ENCODE assay signal across 10 cellular contexts in the genomic region with DNA sequence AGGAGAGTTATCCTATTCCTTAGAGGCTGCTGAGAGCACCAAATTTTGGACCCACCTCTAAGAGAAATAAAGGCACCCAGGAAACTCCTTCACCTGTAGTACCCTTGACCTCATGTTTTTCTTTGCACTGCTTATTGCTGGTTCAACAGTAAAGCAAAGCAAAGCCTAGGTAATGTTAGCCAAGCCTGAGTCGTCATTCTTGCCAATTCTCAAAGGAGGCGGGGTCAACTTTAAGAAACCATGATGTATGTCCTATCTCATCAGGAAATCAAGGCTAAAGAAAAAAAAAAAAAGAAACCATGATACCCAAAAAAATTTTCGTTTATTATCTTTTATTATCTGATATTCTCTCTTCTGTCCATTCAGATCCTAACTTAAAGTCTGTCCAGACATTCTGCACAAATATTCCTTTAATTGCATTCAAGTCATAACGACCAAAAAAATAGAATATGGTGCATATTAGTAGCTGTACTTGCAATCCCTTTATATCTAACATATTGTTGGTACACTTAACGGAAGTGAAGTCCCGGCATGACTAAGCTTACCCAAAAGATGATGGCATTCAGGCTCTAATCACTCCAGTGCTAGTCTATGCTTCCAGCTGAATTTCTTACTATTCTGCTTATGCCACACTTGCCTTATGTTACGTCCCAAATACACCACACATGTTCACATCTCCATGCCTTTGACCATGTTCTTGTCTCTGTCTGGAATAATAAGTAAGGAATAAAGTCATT. TPM values are rescaled to one million over a fixed set of nuclear protein-coding genes. Genes with fewer than 3 reads are reported as not detected.
DNase-seq lines count a peak whose midpoint lies in the region; ATAC-seq and TF ChIP-seq lines count a peak whose summit lies in the region.
"Had no signal": no experiment of that assay in that cellular context is flagged by ENCODE, and none has a peak within 500 bp of the region (broad histone marks: within the 10 kb centered on the region; RNA-seq: fewer than 3 reads in every experiment).

No MANE protein-coding gene starts in this region.

- H3K27ac ChIP-seq in VCaP, result peak overlapping the region; percentile 92
- H3K27ac ChIP-seq in foreskin keratinocyte, result no peak overlapping the region

- peaks cover 27% of the 10 kb centered on the region for H3K36me3 Mint-ChIP-seq in activated CD4-positive, alpha-beta T cell treated with anti-CD3 and anti-CD28 coated beads, Interleukin-2, amount 10 ng/mL, durations not matched to agents 7 days and 5 days (ENCODE audit: low read depth)
- H3K36me3 Mint-ChIP-seq in stimulated activated naive B cell treated with anti-CD40 and anti-IgM and Interleukin-4, amounts not matched to agents 10 μg/mL and 1 μg/mL and 100 μg/mL, for 72 hours, result peaks cover 52 to 59% of the 10 kb centered on the region in 2 donors

- ATAC-seq in foreskin keratinocyte, result peak; percentile 11
- ATAC-seq in stimulated activated naive B cell treated with anti-CD40 and anti-IgM and Interleukin-4, amounts not matched to agents 10 μg/mL and 1 μg/mL and 100 μg/mL, for 72 hours (replicated peaks), result no peak
- ATAC-seq in GM19023 (IDR thresholded peaks at IDR 0.05; ENCODE audit: unreplicated experiment), result no peak
- no peak for ATAC-seq in esophagus mucosa
- ATAC-seq in HG02610 (IDR thresholded peaks at IDR 0.05; ENCODE audit: unreplicated experiment), result no peak

- POLR2A ChIA-PET in activated CD4-positive, alpha-beta T cell treated with anti-CD3 and anti-CD28 coated beads, Interleukin-2, amount 10 ng/mL, durations not matched to agents 7 days and 5 days (lab: Charles Lee), result interaction anchor here (0.6 to 1.2 kb wide), 6 partner anchors 46 to 323 kb away, joined by 3 to 10 read pairs (median 3); a partner anchor contains a TSS

- CTCF ChIA-PET in activated CD4-positive, alpha-beta T cell treated with anti-CD3 and anti-CD28 coated beads, Interleukin-2, amount 10 ng/mL, durations not matched to agents 7 days and 5 days (lab: Charles Lee), result interaction anchor here (0.8 to 2.6 kb wide), 7 partner anchors 13 to 353 kb away, joined by 3 to 7 read pairs (median 4); a partner anchor contains a TSS

- peaks cover 61% of the 10 kb centered on the region for H3K4me1 Mint-ChIP-seq in activated CD4-positive, alpha-beta T cell treated with anti-CD3 and anti-CD28 coated beads, Interleukin-2, amount 10 ng/mL, durations not matched to agents 7 days and 5 days
- peaks cover 32 to 61% of the 10 kb centered on the region in 2 donors for H3K4me1 Mint-ChIP-seq in stimulated activated naive B cell treated with anti-CD40 and anti-IgM and Interleukin-4, amounts not matched to agents 10 μg/mL and 1 μg/mL and 100 μg/mL, for 72 hours

- no peaks in the 10 kb centered on the region for H3K27me3 Mint-ChIP-seq in activated CD4-positive, alpha-beta T cell treated with anti-CD3 and anti-CD28 coated beads, Interleukin-2, amount 10 ng/mL, durations not matched to agents 7 days and 5 days
- H3K27me3 Mint-ChIP-seq in stimulated activated naive B cell treated with anti-CD40 and anti-IgM and Interleukin-4, amounts not matched to agents 10 μg/mL and 1 μg/mL and 100 μg/mL, for 72 hours, result no peaks in the 10 kb centered on the region

- peaks cover 13% of the 10 kb centered on the region for H3K4me1 ChIP-seq in foreskin keratinocyte

- peak; percentile 20 for DNase-seq in activated CD4-positive, alpha-beta T cell treated with anti-CD3 and anti-CD28 coated beads, Interleukin-2, amount 10 ng/mL, durations not matched to agents 7 days and 5 days
- no peak for DNase-seq in activated CD4-positive, alpha-beta T cell treated with anti-CD3 and anti-CD28 coated beads for 1 hour
- peak in 1 of 2 donors; percentile 10 for DNase-seq in foreskin keratinocyte
- DNase-seq in stimulated activated naive B cell treated with anti-CD40 and anti-IgM and Interleukin-4, amounts not matched to agents 10 μg/mL and 1 μg/mL and 100 μg/mL, for 72 hours, result no peak
- DNase-seq: HCEC 1CT; stimulated activated CD4-positive, alpha-beta T cell treated with anti-CD3 and anti-CD28 coated beads, Interleukin-2, amount 100 ng/mL, for 24 hours had no signal

- TF ChIP-seq CTCF in VCaP (conservative IDR thresholded peaks at IDR 0.05) (no peak), foreskin keratinocyte (conservative IDR thresholded peaks at IDR 0.05) (no peak)

- peak overlapping the region; percentile 93 for H3K4me3 Mint-ChIP-seq in activated CD4-positive, alpha-beta T cell treated with anti-CD3 and anti-CD28 coated beads, Interleukin-2, amount 10 ng/mL, durations not matched to agents 7 days and 5 days
- H3K4me3 Mint-ChIP-seq in stimulated activated naive B cell treated with anti-CD40 and anti-IgM and Interleukin-4, amounts not matched to agents 10 μg/mL and 1 μg/mL and 100 μg/mL, for 72 hours, result peak overlapping the region; percentile 89 to 96

- no peaks in the 10 kb centered on the region for H3K9me3 Mint-ChIP-seq in activated CD4-positive, alpha-beta T cell treated with anti-CD3 and anti-CD28 coated beads, Interleukin-2, amount 10 ng/mL, durations not matched to agents 7 days and 5 days
- peaks cover 0 to 5% of the 10 kb centered on the region in 2 donors for H3K9me3 Mint-ChIP-seq in stimulated activated naive B cell treated with anti-CD40 and anti-IgM and Interleukin-4, amounts not matched to agents 10 μg/mL and 1 μg/mL and 100 μg/mL, for 72 hours

- peak overlapping the region; percentile 93 for H3K27ac Mint-ChIP-seq in activated CD4-positive, alpha-beta T cell treated with anti-CD3 and anti-CD28 coated beads, Interleukin-2, amount 10 ng/mL, durations not matched to agents 7 days and 5 days
- H3K27ac Mint-ChIP-seq in stimulated activated naive B cell treated with anti-CD40 and anti-IgM and Interleukin-4, amounts not matched to agents 10 μg/mL and 1 μg/mL and 100 μg/mL, for 72 hours, result peak overlapping the region; percentile 98

- H3K27me3 ChIP-seq in foreskin keratinocyte, result no peaks in the 10 kb centered on the region

RNA-seq across cellular contexts. Expression of a gene that starts 1.8 kb away (rescaled TPM):
- 10 to 100 TPM; 16.8 to 17.0 TPM for total RNA-seq in activated CD4-positive, alpha-beta T cell treated with anti-CD3 and anti-CD28 coated beads, Interleukin-2, amount 10 ng/mL, durations not matched to agents 7 days and 5 days
- total RNA-seq in foreskin keratinocyte, result 7.8 and 8.1 TPM in 2 replicates
- polyA plus RNA-seq in foreskin keratinocyte, result 5.3 and 5.8 TPM in 2 replicates
- 10.4 TPM for total RNA-seq in esophagus mucosa
